In the genomic region with DNA sequence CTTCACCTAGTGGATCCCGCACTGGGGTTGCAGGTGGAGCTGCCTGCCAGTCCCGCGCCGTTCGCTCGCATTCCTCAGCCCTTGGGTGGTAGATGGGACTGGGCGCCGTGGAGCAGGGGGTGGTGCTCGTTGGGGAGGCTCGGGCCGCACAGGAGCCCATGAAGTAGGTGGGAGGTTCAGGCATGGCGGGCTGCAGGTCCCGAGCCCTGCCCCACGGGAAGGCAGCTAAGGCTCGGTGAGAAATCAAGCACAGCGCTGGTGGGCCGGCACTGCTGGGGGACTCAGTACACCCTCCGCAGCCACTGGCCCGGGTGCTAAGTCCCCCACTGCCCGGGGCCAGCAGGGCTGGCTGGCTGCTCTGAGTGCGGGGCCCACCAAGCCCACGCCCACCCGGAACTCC, we compare ENCODE assay signal across 9 cellular contexts. TPM values are rescaled to one million over a fixed set of nuclear protein-coding genes. Genes with fewer than 3 reads are reported as not detected.
"Had no signal": no experiment of that assay in that cellular context is flagged by ENCODE, and none has a peak within 500 bp of the region (broad histone marks: within the 10 kb centered on the region; RNA-seq: fewer than 3 reads in every experiment).

No MANE protein-coding gene starts in this region.

RNA-seq across cellular contexts. Expression of gene CAPSL, which starts 45.6 kb away (rescaled TPM):
- total RNA-seq: activated B cell treated with CpG ODN at 0.5 μM for 24 hours; activated CD4-positive, alpha-beta memory T cell treated with anti-CD3 and anti-CD28 coated beads, Interleukin-2, amount 10 ng/mL, durations not matched to agents 7 days and 5 days; activated CD4-positive, alpha-beta T cell treated with anti-CD3 and anti-CD28 coated beads, Interleukin-2, amount 10 ng/mL, durations not matched to agents 24 days and 14 days; activated CD4-positive, alpha-beta T cell treated with anti-CD3 and anti-CD28 coated beads, Interleukin-2, amount 10 ng/mL, durations not matched to agents 7 days and 5 days; activated CD8-positive, alpha-beta T cell treated with anti-CD3 and anti-CD28 coated beads, Interleukin-2, amount 10 ng/mL, durations not matched to agents 7 days and 5 days; T-cell; T-helper 1 cell treated with Interleukin-12 subunit alpha and Interleukin-12 subunit beta and Interleukin-4 antibody, amounts not matched to agents 30 ng/mL and 1 ng/mL, for 36 hours; T-helper 17 cell; WTC11 had no signal
